1 cellular context compared by ENCODE assay signal in the genomic region with DNA sequence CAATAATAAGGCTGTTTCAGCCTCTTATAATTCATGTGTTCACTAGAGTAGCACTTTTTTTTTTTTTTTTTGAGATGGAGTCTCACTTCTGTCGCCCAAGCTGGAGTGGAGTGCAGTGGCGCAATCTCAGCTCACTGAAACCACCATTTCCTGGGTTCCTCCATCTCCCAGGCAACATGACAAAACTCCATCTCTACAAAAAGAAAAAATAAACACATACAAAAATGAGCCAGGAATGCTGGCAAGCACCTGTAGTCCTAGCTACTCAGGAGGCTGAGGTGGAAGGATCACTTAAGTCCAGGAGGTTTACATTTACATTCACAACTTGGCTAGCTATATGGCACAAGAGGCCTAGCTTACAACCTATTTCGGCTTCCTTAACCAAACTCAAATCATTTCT.
TF ChIP-seq lines count a peak whose summit lies in the region.

No MANE protein-coding gene starts in this region.

TF ChIP-seq in HepG2, 621 proteins besides CTCF, POLR2A, EP300 and RAD21:
- TF ChIP-seq KDM5A (IDR thresholded peaks at IDR 0.05; ENCODE audit: borderline replicate concordance, low read length) (no peak), HMG20A (CRISPR knock-in tag; IDR thresholded peaks at IDR 0.05; ENCODE audit: borderline replicate concordance) (no peak), SRSF1 (optimal IDR thresholded peaks at IDR 0.05; ENCODE audit: low read depth, low read length) (no peak), ZFP82 (CRISPR knock-in tag; IDR thresholded peaks at IDR 0.05; ENCODE audit: borderline replicate concordance) (no peak), ZSCAN12 (CRISPR knock-in tag; IDR thresholded peaks at IDR 0.05) (no peak), CBX5 (CRISPR knock-in tag; IDR thresholded peaks at IDR 0.05; ENCODE audit: borderline replicate concordance) (no peak), ZNF605 (CRISPR knock-in tag; IDR thresholded peaks at IDR 0.05) (no peak), SALL1 (CRISPR knock-in tag; IDR thresholded peaks at IDR 0.05) (no peak), NFIC (IDR thresholded peaks at IDR 0.05; ENCODE audit: low read length) (no peak), SP1 (IDR thresholded peaks at IDR 0.05) (no peak), SP1 (CRISPR knock-in tag; IDR thresholded peaks at IDR 0.05) (no peak), BRD4 (CRISPR knock-in tag; IDR thresholded peaks at IDR 0.05) (no peak)
- TF ChIP-seq, protein P1, sequence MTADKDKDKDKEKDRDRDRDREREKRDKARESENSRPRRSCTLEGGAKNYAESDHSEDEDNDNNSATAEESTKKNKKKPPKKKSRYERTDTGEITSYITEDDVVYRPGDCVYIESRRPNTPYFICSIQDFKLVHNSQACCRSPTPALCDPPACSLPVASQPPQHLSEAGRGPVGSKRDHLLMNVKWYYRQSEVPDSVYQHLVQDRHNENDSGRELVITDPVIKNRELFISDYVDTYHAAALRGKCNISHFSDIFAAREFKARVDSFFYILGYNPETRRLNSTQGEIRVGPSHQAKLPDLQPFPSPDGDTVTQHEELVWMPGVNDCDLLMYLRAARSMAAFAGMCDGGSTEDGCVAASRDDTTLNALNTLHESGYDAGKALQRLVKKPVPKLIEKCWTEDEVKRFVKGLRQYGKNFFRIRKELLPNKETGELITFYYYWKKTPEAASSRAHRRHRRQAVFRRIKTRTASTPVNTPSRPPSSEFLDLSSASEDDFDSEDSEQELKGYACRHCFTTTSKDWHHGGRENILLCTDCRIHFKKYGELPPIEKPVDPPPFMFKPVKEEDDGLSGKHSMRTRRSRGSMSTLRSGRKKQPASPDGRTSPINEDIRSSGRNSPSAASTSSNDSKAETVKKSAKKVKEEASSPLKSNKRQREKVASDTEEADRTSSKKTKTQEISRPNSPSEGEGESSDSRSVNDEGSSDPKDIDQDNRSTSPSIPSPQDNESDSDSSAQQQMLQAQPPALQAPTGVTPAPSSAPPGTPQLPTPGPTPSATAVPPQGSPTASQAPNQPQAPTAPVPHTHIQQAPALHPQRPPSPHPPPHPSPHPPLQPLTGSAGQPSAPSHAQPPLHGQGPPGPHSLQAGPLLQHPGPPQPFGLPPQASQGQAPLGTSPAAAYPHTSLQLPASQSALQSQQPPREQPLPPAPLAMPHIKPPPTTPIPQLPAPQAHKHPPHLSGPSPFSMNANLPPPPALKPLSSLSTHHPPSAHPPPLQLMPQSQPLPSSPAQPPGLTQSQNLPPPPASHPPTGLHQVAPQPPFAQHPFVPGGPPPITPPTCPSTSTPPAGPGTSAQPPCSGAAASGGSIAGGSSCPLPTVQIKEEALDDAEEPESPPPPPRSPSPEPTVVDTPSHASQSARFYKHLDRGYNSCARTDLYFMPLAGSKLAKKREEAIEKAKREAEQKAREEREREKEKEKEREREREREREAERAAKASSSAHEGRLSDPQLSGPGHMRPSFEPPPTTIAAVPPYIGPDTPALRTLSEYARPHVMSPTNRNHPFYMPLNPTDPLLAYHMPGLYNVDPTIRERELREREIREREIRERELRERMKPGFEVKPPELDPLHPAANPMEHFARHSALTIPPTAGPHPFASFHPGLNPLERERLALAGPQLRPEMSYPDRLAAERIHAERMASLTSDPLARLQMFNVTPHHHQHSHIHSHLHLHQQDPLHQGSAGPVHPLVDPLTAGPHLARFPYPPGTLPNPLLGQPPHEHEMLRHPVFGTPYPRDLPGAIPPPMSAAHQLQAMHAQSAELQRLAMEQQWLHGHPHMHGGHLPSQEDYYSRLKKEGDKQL (CRISPR knock-in tag; IDR thresholded peaks at IDR 0.05; ENCODE audit: low read depth): no peak
TF ChIP-seq in HepG2: peak in this region for 0.
